Comparison of ENCODE assay signal across 1 cellular context in genomic region chr7:128166603-128167315, GRCh38.
A peak's percentile ranks its signal among the peaks of the same experiment; 100 is the strongest.
TF ChIP-seq lines count a peak whose summit lies in the region.

No MANE protein-coding gene starts in this region.

TF ChIP-seq in H1, 55 proteins besides CTCF, POLR2A, EP300 and RAD21 (continued from another document):
- TF ChIP-seq CHD7 (IDR thresholded peaks at IDR 0.05; ENCODE audit: insufficient replicate concordance, low read length), result no peak
- no peak for TF ChIP-seq FOSL1 (IDR thresholded peaks at IDR 0.05; ENCODE audit: insufficient read depth, low read depth, low read length)
- no peak for TF ChIP-seq KDM5A (IDR thresholded peaks at IDR 0.05; ENCODE audit: low read length)
- TF ChIP-seq TBP (IDR thresholded peaks at IDR 0.05; ENCODE audit: low read depth, low read length), result no peak
- TF ChIP-seq GABPA (IDR thresholded peaks at IDR 0.05; ENCODE audit: borderline replicate concordance, insufficient read depth, low read length), result no peak
- no peak for TF ChIP-seq NANOG (IDR thresholded peaks at IDR 0.05; ENCODE audit: insufficient read depth, low read depth, low read length, poor library complexity, severe bottlenecking)
- peak; percentile 95; the same call in 1 of the 2 replicates for TF ChIP-seq SUZ12 (IDR thresholded peaks at IDR 0.05; ENCODE audit: low read length)
- TF ChIP-seq ZNF274 (IDR thresholded peaks at IDR 0.05; ENCODE audit: borderline replicate concordance, extremely low read depth, low read length), result no peak
- peak; percentile 64 for TF ChIP-seq ASH2L (IDR thresholded peaks at IDR 0.05; ENCODE audit: low read length)
- TF ChIP-seq YY1 (IDR thresholded peaks at IDR 0.05; ENCODE audit: low read depth, low read length), result 0 out of 2 replicates have a peak, but pooled peaks have one; percentile 13
- no peak for TF ChIP-seq NRF1 (IDR thresholded peaks at IDR 0.05; ENCODE audit: low read depth, low read length)
- TF ChIP-seq ATF3 (IDR thresholded peaks at IDR 0.05; ENCODE audit: insufficient read depth, low read depth, low read length), result no peak
- no peak for TF ChIP-seq SP1 (IDR thresholded peaks at IDR 0.05; ENCODE audit: low read depth, low read length)
- peak; percentile 78 for TF ChIP-seq KDM4A (IDR thresholded peaks at IDR 0.05; ENCODE audit: low read depth, low read length, severe bottlenecking)
- TF ChIP-seq POLR2AphosphoS5 (IDR thresholded peaks at IDR 0.05; ENCODE audit: low read depth, low read length), result no peak
- 0 out of 2 replicates have a peak, but pooled peaks have one; percentile 6 for TF ChIP-seq EGR1 (IDR thresholded peaks at IDR 0.05; ENCODE audit: borderline replicate concordance, low read depth, low read length)
- 0 out of 2 replicates have a peak, but pooled peaks have one; percentile 27 for TF ChIP-seq RBBP5 (IDR thresholded peaks at IDR 0.05; ENCODE audit: borderline replicate concordance, low read depth, low read length)
- no peak for TF ChIP-seq GTF2F1 (IDR thresholded peaks at IDR 0.05; ENCODE audit: borderline replicate concordance, low read depth, low read length)
- TF ChIP-seq PHF8 (conservative IDR thresholded peaks at IDR 0.05; ENCODE audit: low read depth, low read length), result 0 out of 2 replicates have a peak, but pooled peaks have one; percentile 24
